In genomic region chr6:28104392-28105250, GRCh38 we compare ENCODE assay signal across 1 cellular context.
A peak's percentile ranks its signal among the peaks of the same experiment; 100 is the strongest.
TF ChIP-seq lines count a peak whose summit lies in the region.

No MANE protein-coding gene starts in this region.

TF ChIP-seq in HepG2, 621 proteins besides CTCF, POLR2A, EP300 and RAD21 (continued from another document and continues in another):
- TF ChIP-seq, protein P1, sequence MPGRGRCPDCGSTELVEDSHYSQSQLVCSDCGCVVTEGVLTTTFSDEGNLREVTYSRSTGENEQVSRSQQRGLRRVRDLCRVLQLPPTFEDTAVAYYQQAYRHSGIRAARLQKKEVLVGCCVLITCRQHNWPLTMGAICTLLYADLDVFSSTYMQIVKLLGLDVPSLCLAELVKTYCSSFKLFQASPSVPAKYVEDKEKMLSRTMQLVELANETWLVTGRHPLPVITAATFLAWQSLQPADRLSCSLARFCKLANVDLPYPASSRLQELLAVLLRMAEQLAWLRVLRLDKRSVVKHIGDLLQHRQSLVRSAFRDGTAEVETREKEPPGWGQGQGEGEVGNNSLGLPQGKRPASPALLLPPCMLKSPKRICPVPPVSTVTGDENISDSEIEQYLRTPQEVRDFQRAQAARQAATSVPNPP (CRISPR knock-in tag; IDR thresholded peaks at IDR 0.05) = peak; percentile 37; the same call in 1 of the 2 replicates
- TF ChIP-seq ZNF550 (CRISPR knock-in tag; IDR thresholded peaks at IDR 0.05; ENCODE audit: borderline replicate concordance) (0 out of 2 replicates have a peak, but pooled peaks have one; percentile 62), POLR2AphosphoS5 (IDR thresholded peaks at IDR 0.05; ENCODE audit: low read depth, low read length) (peak; percentile 94), ZNF101 (CRISPR knock-in tag; IDR thresholded peaks at IDR 0.05; ENCODE audit: borderline replicate concordance, low read depth) (no peak), ZNF235 (CRISPR knock-in tag; IDR thresholded peaks at IDR 0.05; ENCODE audit: borderline replicate concordance) (no peak), ZGPAT (CRISPR knock-in tag; IDR thresholded peaks at IDR 0.05) (peak; percentile 93; the same call in 1 of the 2 replicates), SAFB2 (CRISPR knock-in tag; IDR thresholded peaks at IDR 0.05; ENCODE audit: borderline replicate concordance, low read depth) (peak; percentile 91), XBP1 (CRISPR knock-in tag; IDR thresholded peaks at IDR 0.05) (peak; percentile 39; the same call in 1 of the 2 replicates), HCFC1 (IDR thresholded peaks at IDR 0.05; ENCODE audit: low read depth, low read length) (0 out of 2 replicates have a peak, but pooled peaks have one; percentile 31), SP2 (CRISPR knock-in tag; IDR thresholded peaks at IDR 0.05) (peak; percentile 63), KAT2B (IDR thresholded peaks at IDR 0.05; ENCODE audit: borderline replicate concordance, low read depth, low read length) (no peak), ARID3A (IDR thresholded peaks at IDR 0.05; ENCODE audit: low read depth, low read length) (no peak), NFE2L1 (CRISPR knock-in tag; IDR thresholded peaks at IDR 0.05; ENCODE audit: borderline replicate concordance) (peak; percentile 46; the same call in 1 of the 2 replicates), ZNF24 (IDR thresholded peaks at IDR 0.05) (no peak), MIER3 (CRISPR knock-in tag; IDR thresholded peaks at IDR 0.05; ENCODE audit: borderline replicate concordance) (peak; percentile 15; the same call in 1 of the 2 replicates), YY1 (IDR thresholded peaks at IDR 0.05; ENCODE audit: insufficient read depth, insufficient replicate concordance, low read depth, low read length) (peak; percentile 75), SNRNP70 (IDR thresholded peaks at IDR 0.05; ENCODE audit: low read depth, low read length) (no peak), ZBTB40 (IDR thresholded peaks at IDR 0.05) (peak; percentile 38; the same call in 1 of the 2 replicates), ZBTB40 (CRISPR knock-in tag; IDR thresholded peaks at IDR 0.05) (peak; percentile 80), SYNCRIP (IDR thresholded peaks at IDR 0.05; ENCODE audit: insufficient read depth, low read depth, low read length) (no peak)
- TF ChIP-seq, protein P2, sequence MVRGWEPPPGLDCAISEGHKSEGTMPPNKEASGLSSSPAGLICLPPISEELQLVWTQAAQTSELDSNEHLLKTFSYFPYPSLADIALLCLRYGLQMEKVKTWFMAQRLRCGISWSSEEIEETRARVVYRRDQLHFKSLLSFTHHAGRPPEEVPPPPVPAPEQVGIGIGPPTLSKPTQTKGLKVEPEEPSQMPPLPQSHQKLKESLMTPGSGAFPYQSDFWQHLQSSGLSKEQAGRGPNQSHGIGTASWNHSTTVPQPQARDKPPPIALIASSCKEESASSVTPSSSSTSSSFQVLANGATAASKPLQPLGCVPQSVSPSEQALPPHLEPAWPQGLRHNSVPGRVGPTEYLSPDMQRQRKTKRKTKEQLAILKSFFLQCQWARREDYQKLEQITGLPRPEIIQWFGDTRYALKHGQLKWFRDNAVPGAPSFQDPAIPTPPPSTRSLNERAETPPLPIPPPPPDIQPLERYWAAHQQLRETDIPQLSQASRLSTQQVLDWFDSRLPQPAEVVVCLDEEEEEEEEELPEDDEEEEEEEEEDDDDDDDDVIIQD (CRISPR knock-in tag; IDR thresholded peaks at IDR 0.05; ENCODE audit: low read depth) = no peak; the same call in 1 of the 2 replicates
- TF ChIP-seq, protein P3, sequence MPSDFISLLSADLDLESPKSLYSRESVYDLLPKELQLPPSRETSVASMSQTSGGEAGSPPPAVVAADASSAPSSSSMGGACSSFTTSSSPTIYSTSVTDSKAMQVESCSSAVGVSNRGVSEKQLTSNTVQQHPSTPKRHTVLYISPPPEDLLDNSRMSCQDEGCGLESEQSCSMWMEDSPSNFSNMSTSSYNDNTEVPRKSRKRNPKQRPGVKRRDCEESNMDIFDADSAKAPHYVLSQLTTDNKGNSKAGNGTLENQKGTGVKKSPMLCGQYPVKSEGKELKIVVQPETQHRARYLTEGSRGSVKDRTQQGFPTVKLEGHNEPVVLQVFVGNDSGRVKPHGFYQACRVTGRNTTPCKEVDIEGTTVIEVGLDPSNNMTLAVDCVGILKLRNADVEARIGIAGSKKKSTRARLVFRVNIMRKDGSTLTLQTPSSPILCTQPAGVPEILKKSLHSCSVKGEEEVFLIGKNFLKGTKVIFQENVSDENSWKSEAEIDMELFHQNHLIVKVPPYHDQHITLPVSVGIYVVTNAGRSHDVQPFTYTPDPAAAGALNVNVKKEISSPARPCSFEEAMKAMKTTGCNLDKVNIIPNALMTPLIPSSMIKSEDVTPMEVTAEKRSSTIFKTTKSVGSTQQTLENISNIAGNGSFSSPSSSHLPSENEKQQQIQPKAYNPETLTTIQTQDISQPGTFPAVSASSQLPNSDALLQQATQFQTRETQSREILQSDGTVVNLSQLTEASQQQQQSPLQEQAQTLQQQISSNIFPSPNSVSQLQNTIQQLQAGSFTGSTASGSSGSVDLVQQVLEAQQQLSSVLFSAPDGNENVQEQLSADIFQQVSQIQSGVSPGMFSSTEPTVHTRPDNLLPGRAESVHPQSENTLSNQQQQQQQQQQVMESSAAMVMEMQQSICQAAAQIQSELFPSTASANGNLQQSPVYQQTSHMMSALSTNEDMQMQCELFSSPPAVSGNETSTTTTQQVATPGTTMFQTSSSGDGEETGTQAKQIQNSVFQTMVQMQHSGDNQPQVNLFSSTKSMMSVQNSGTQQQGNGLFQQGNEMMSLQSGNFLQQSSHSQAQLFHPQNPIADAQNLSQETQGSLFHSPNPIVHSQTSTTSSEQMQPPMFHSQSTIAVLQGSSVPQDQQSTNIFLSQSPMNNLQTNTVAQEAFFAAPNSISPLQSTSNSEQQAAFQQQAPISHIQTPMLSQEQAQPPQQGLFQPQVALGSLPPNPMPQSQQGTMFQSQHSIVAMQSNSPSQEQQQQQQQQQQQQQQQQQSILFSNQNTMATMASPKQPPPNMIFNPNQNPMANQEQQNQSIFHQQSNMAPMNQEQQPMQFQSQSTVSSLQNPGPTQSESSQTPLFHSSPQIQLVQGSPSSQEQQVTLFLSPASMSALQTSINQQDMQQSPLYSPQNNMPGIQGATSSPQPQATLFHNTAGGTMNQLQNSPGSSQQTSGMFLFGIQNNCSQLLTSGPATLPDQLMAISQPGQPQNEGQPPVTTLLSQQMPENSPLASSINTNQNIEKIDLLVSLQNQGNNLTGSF (CRISPR knock-in tag; IDR thresholded peaks at IDR 0.05) = peak; percentile 90
- TF ChIP-seq, protein P4, sequence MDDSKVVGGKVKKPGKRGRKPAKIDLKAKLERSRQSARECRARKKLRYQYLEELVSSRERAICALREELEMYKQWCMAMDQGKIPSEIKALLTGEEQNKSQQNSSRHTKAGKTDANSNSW (CRISPR knock-in tag; IDR thresholded peaks at IDR 0.05; ENCODE audit: borderline replicate concordance) = peak; percentile 82; the same call in 1 of the 2 replicates
- TF ChIP-seq, protein P5, sequence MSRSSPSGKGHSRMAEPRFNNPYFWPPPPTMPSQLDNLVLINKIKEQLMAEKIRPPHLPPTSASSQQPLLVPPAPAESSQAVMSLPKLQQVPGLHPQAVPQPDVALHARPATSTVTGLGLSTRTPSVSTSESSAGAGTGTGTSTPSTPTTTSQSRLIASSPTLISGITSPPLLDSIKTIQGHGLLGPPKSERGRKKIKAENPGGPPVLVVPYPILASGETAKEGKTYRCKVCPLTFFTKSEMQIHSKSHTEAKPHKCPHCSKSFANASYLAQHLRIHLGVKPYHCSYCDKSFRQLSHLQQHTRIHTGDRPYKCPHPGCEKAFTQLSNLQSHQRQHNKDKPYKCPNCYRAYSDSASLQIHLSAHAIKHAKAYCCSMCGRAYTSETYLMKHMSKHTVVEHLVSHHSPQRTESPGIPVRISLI (CRISPR knock-in tag; IDR thresholded peaks at IDR 0.05; ENCODE audit: borderline replicate concordance) = no peak
